ENCODE assay signal across 8 cellular contexts in genomic region chr9:97510797-97511761, GRCh38. TPM values are rescaled to one million over a fixed set of nuclear protein-coding genes. Genes with fewer than 3 reads are reported as not detected.
DNase-seq lines count a peak whose midpoint lies in the region; ATAC-seq and TF ChIP-seq lines count a peak whose summit lies in the region.

No MANE protein-coding gene starts in this region.

- POLR2A ChIA-PET in naive thymus-derived CD8-positive, alpha-beta T cell (lab: Charles Lee): no interaction called here

- no peaks in the 10 kb centered on the region for H3K36me3 Mint-ChIP-seq in naive thymus-derived CD8-positive, alpha-beta T cell

- peak; percentile 40 for DNase-seq in AG08396 (ENCODE audit: low spot score)
- peak; percentile 50 to 68 for DNase-seq in erythroblast (lab: John Stamatoyannopoulos, UW)
- peak in 1 of 2 donors; percentile 73 for DNase-seq in uterus
- DNase-seq in naive thymus-derived CD8-positive, alpha-beta T cell: no peak
- no peak for DNase-seq in inferior parietal cortex (ENCODE audit: extremely low spot score)

- H3K9me3 ChIP-seq in uterus: no peaks in the 10 kb centered on the region

- no peaks in the 10 kb centered on the region for H3K36me3 ChIP-seq in uterus

- intact Hi-C loops in uterus (cut with DNase I; ENCODE audit: low total_unique reads): no loop called here

- no peaks in the 10 kb centered on the region for H3K27me3 ChIP-seq in uterus

- TF ChIP-seq CTCF in uterus (IDR thresholded peaks at IDR 0.05): no peak

- H3K4me1 Mint-ChIP-seq in naive thymus-derived CD8-positive, alpha-beta T cell: no peaks in the 10 kb centered on the region

- H3K27ac ChIP-seq in uterus: peak overlapping the region; percentile 63 to 84

- H3K9me3 Mint-ChIP-seq in naive thymus-derived CD8-positive, alpha-beta T cell: no peaks in the 10 kb centered on the region

- TF ChIP-seq POLR2A in erythroblast (IDR thresholded peaks at IDR 0.05; ENCODE audit: low read length) (no peak), uterus (IDR thresholded peaks at IDR 0.05) (no peak)

- ATAC-seq in GM19023 (IDR thresholded peaks at IDR 0.05; ENCODE audit: unreplicated experiment) (peak; percentile 74), HG03439 (IDR thresholded peaks at IDR 0.05; ENCODE audit: unreplicated experiment) (peak; percentile 68), GM19467 (IDR thresholded peaks at IDR 0.05; ENCODE audit: unreplicated experiment) (no peak)
- ATAC-seq in naive thymus-derived CD8-positive, alpha-beta T cell: no peak

- H3K4me1 ChIP-seq in uterus: no peaks in the 10 kb centered on the region

- H3K4me3 Mint-ChIP-seq in naive thymus-derived CD8-positive, alpha-beta T cell: no peak overlapping the region

- peaks cover 2 to 9% (median 5%) of the 10 kb centered on the region in 5 donors for H3K27me3 Mint-ChIP-seq in naive thymus-derived CD8-positive, alpha-beta T cell

- no peak overlapping the region for H3K4me3 ChIP-seq in uterus

- H3K27ac Mint-ChIP-seq in naive thymus-derived CD8-positive, alpha-beta T cell: peak overlapping the region in 1 of 10 donors; percentile 53

RNA-seq across cellular contexts. Expression of gene TMOD1, which starts 9.6 kb away (rescaled TPM):
- total RNA-seq in uterus: 10 to 100 TPM in 3 of 4 donors, 1 to 10 TPM in 1; 5.9 to 93.7 (median 22.2) TPM
- total RNA-seq in naive thymus-derived CD8-positive, alpha-beta T cell: 1 to 10 TPM in 1 of 2 experiments, under 1 TPM in 1; 0.96 to 1.6 TPM
- 1 to 10 TPM in 2 of 3 donors, under 1 TPM in 1; 0.92 to 2.7 (median 1.2) TPM for polyA plus RNA-seq in naive thymus-derived CD8-positive, alpha-beta T cell

Comparison
In these comparisons a context has a peak if more than half of its experiments do, and no peak if none do; other contexts are left out.
1. DNase-seq: peak in AG08396 (single experiment) and erythroblast (2 of 2); none in naive thymus-derived CD8-positive, alpha-beta T cell (0 of 10) and inferior parietal cortex (single experiment).
2. ATAC-seq: peak in GM19023 (single experiment) and HG03439 (single experiment); none in naive thymus-derived CD8-positive, alpha-beta T cell (0 of 2) and GM19467 (single experiment).